In genomic region chr4:24203896-24204295, GRCh38 we compare ENCODE assay signal across 25 cellular contexts.
A peak's percentile ranks its signal among the peaks of the same experiment; 100 is the strongest.
DNase-seq lines count a peak whose midpoint lies in the region; FAIRE-seq and TF ChIP-seq lines count a peak whose summit lies in the region.
"Had no signal": no experiment of that assay in that cellular context is flagged by ENCODE, and none has a peak within 500 bp of the region (broad histone marks: within the 10 kb centered on the region; RNA-seq: fewer than 3 reads in every experiment).

No MANE protein-coding gene starts in this region.

- H3K18ac ChIP-seq in H1 (ENCODE audit: extremely low read depth, low read length) = no peak overlapping the region

- no peak overlapping the region for H4K5ac ChIP-seq in H1 (ENCODE audit: insufficient read length, low read depth, low read length)

- 75% methylated on average over 2 of the region's 2 CpGs; no CpG with 5 or more reads in 1 of the 2 experiments for WGBS in H1 (ENCODE audit: extremely low coverage in 1 of 2, insufficient coverage in 1 of 2, insufficient read length in 1 of 2, insufficient replicate concordance in 2 of 2, low coverage in 1 of 2, low lambda C conversion rate in 2 of 2, missing lambda C conversion rate in 1 of 2), 2 experiments
- WGBS in SK-N-SH (ENCODE audit: low lambda C conversion rate) = 0% methylated on average over 2 of the region's 2 CpGs

- H3K79me2 ChIP-seq in H1 (ENCODE audit: control insufficient read depth in 1 of 2, insufficient read depth in 2 of 2, low read length in 2 of 2) (no peaks in the 10 kb centered on the region), SK-N-SH (ENCODE audit: insufficient read depth) (no peaks in the 10 kb centered on the region)

- H2BK15ac ChIP-seq in H1 (ENCODE audit: low read length) = no peak overlapping the region

- DNase-seq in MV-4-11 (lab: John Stamatoyannopoulos, UW) (peak; percentile 79), NOMO-1 treated with dmso at 0.1 percent for 144 hours (lab: John Stamatoyannopoulos, UW; ENCODE audit: unreplicated experiment) (peak; percentile 21), H1 (ENCODE audit: low read depth in 1 of 2, low spot score in 2 of 2) (no peak), vagina (ENCODE audit: extremely low spot score in 2 of 2) (no peak), SK-N-SH (no peak)
- no peak for DNase-seq in activated CD4-positive, alpha-beta T cell treated with anti-CD3 and anti-CD28 coated beads, Interleukin-2, amount 50 U/mL, for 48 hours
- no peak for DNase-seq in activated CD8-positive, alpha-beta memory T cell treated with anti-CD3 and anti-CD28 coated beads, Interleukin-2, amount 50 U/mL, for 4 hours
- DNase-seq in activated CD4-positive, alpha-beta T cell treated with anti-CD3 and anti-CD28 coated beads, Interleukin-2, amount 50 U/mL, for 4 hours = no peak
- DNase-seq: ACHN; BE2C; C1 segment of cervical spinal cord; CD4-positive, CD25-positive, alpha-beta regulatory T cell; CD8-positive, alpha-beta memory T cell; COR-L47; DMS 273 treated with DMSO at 0.1 percent for 48 hours; DMS53; DND-41; EL; GM23248; H7; HFFc6; IMR-90 had no signal

- no peak overlapping the region for H2AFZ ChIP-seq in H1 (ENCODE audit: low read length)
- no peak overlapping the region for H2AFZ ChIP-seq in SK-N-SH (ENCODE audit: low read depth)
- H2AFZ ChIP-seq: GM23248 had no signal

- H3K27me3 ChIP-seq in H1 (replicated peaks in 1 of 4; ENCODE audit: control insufficient read depth in 3 of 4, extremely low read depth in 1 of 4, insufficient read depth in 3 of 4, low read length in 3 of 4) (no peaks in the 10 kb centered on the region), vagina (no peaks in the 10 kb centered on the region), SK-N-SH (ENCODE audit: insufficient read depth) (no peaks in the 10 kb centered on the region)
- H3K27me3 ChIP-seq: BE2C had no signal

- H2BK12ac ChIP-seq in H1 (ENCODE audit: low read depth, low read length) = no peak overlapping the region

- H3K4ac ChIP-seq in H1 (replicated peaks; ENCODE audit: insufficient read length, low read depth, low read length) = no peak overlapping the region

- no peak for TF ChIP-seq CTCF in H1 (IDR thresholded peaks at IDR 0.05; ENCODE audit: control extremely low read depth in 1 of 3, insufficient read depth in 1 of 3, low read depth in 1 of 3, low read length in 3 of 3)
- no peak for TF ChIP-seq CTCF in vagina (IDR thresholded peaks at IDR 0.05)
- TF ChIP-seq CTCF in SK-N-SH (IDR thresholded peaks at IDR 0.05) = no peak

- H3K4me2 ChIP-seq in H1 (ENCODE audit: insufficient read depth in 1 of 2, low read depth in 2 of 2, low read length in 2 of 2) (no peak overlapping the region), SK-N-SH (no peak overlapping the region)

- no peak overlapping the region for H3K56ac ChIP-seq in H1 (replicated peaks; ENCODE audit: insufficient read length, low read depth, low read length)

- H2BK120ac ChIP-seq in H1 (replicated peaks; ENCODE audit: low read depth, low read length) = no peak overlapping the region

- H3F3A ChIP-seq in SK-N-SH (replicated peaks; ENCODE audit: insufficient read depth) = no peaks in the 10 kb centered on the region

- H4K91ac ChIP-seq in H1 (replicated peaks; ENCODE audit: insufficient read length, low read length) = no peak overlapping the region

- no peak overlapping the region for H4K8ac ChIP-seq in H1 (ENCODE audit: extremely low read depth, insufficient read depth, low read length)

- intact Hi-C loops in vagina (cut with DNase I) = no loop called here

- no peaks in the 10 kb centered on the region for H3K23me2 ChIP-seq in H1 (ENCODE audit: low read depth, low read length)

- H3K9me2 ChIP-seq in SK-N-SH = no peaks in the 10 kb centered on the region

- H3K9me3 ChIP-seq in H1 (ENCODE audit: insufficient read depth in 2 of 2, low read depth in 1 of 2, low read length in 1 of 2) (no peaks in the 10 kb centered on the region), vagina (no peaks in the 10 kb centered on the region), SK-N-SH (no peaks in the 10 kb centered on the region)
- H3K9me3 ChIP-seq: BE2C had no signal

- H3K23ac ChIP-seq in H1 (ENCODE audit: insufficient read length) = no peak overlapping the region

- no peak overlapping the region for H3K14ac ChIP-seq in H1 (ENCODE audit: insufficient read length)

- TF ChIP-seq RAD21 in H1 (IDR thresholded peaks at IDR 0.05 in 1 of 2, conservative IDR thresholded peaks at IDR 0.05 in 1 of 2; ENCODE audit: low read depth in 2 of 2, low read length in 2 of 2) = no peak
- no peak for TF ChIP-seq RAD21 in SK-N-SH (IDR thresholded peaks at IDR 0.05; ENCODE audit: low read length)

- H4K20me1 ChIP-seq in H1 (replicated peaks in 1 of 2; ENCODE audit: control insufficient read depth in 1 of 2, insufficient read depth in 2 of 2, low read length in 2 of 2) = no peaks in the 10 kb centered on the region
- no peaks in the 10 kb centered on the region for H4K20me1 ChIP-seq in SK-N-SH (ENCODE audit: insufficient read depth)

- CTCF ChIA-PET in H1 (lab: Charles Lee; ENCODE audit: partially characterized antibody) = no interaction called here
- CTCF ChIA-PET in SK-N-SH (lab: Yijun Ruan, JAX) = no interaction called here

- no peaks in the 10 kb centered on the region for H3K79me1 ChIP-seq in H1 (ENCODE audit: low read depth, low read length)

- H3K27ac ChIP-seq in H1 (ENCODE audit: low read depth, low read length) (no peak overlapping the region), vagina (peak overlapping the region; percentile 5), SK-N-SH (ENCODE audit: low read depth in 2 of 2, low read length in 1 of 2) (no peak overlapping the region)
- H3K27ac ChIP-seq: GM23248 had no signal

- H2AK5ac ChIP-seq in H1 (ENCODE audit: low read depth, low read length) = no peak overlapping the region

- no peak overlapping the region for H2BK5ac ChIP-seq in H1 (ENCODE audit: low read depth, low read length)

- H3K36me3 ChIP-seq in H1 (ENCODE audit: control insufficient read depth in 2 of 4, insufficient read depth in 4 of 4, low read length in 3 of 4) (no peaks in the 10 kb centered on the region), vagina (no peaks in the 10 kb centered on the region), SK-N-SH (replicated peaks in 1 of 2; ENCODE audit: control insufficient read depth in 1 of 2, insufficient read depth in 2 of 2, low read length in 1 of 2) (no peaks in the 10 kb centered on the region)
- H3K36me3 ChIP-seq: BE2C had no signal

- no peak for TF ChIP-seq EP300 in H1 (IDR thresholded peaks at IDR 0.05; ENCODE audit: borderline replicate concordance in 1 of 2, low read depth in 2 of 2, low read length in 2 of 2)
- TF ChIP-seq EP300 in SK-N-SH (IDR thresholded peaks at IDR 0.05; ENCODE audit: borderline replicate concordance in 1 of 2, low read depth in 1 of 2, low read length in 1 of 2) = no peak

- TF ChIP-seq POLR2A in H1 (IDR thresholded peaks at IDR 0.05; ENCODE audit: control extremely low read depth in 1 of 2, low read depth in 2 of 2, low read length in 2 of 2) (no peak), vagina (IDR thresholded peaks at IDR 0.05) (no peak)

- H2BK20ac ChIP-seq in H1 (ENCODE audit: low read length) = no peak overlapping the region

- H3K4me3 ChIP-seq in H1 (ENCODE audit: extremely low read depth in 1 of 4, insufficient read depth in 2 of 4, low read depth in 3 of 4, low read length in 4 of 4) (no peak overlapping the region), vagina (no peak overlapping the region), SK-N-SH (ENCODE audit: low read depth in 2 of 2, low read length in 1 of 2) (no peak overlapping the region)
- H3K4me3 ChIP-seq: GM12878, GM23248 had no signal

- H3K4me1 ChIP-seq in H1 (replicated peaks in 1 of 4; ENCODE audit: control insufficient read depth in 3 of 4, insufficient read depth in 4 of 4, low read length in 3 of 4) (peaks cover 0 to 5% (median under 1%) of the 10 kb centered on the region in 4 experiments; a peak in 1 of 7 replicates), vagina (no peaks in the 10 kb centered on the region), SK-N-SH (ENCODE audit: control insufficient read depth in 1 of 2, insufficient read depth in 2 of 2, low read depth in 1 of 2, low read length in 1 of 2) (no peaks in the 10 kb centered on the region)
- H3K4me1 ChIP-seq: BE2C had no signal

- FAIRE-seq in H1 (lab: Jason Lieb, UNC) = no peak
- FAIRE-seq: A204.1, GM12878, HTR-8/SVneo had no signal

- POLR2A ChIA-PET in H1 (lab: Charles Lee; ENCODE audit: partially characterized antibody) (no interaction called here), SK-N-SH (lab: Yijun Ruan, JAX) (no interaction called here)

- H3K9ac ChIP-seq in H1 (replicated peaks in 1 of 4; ENCODE audit: extremely low read depth in 1 of 4, low read depth in 3 of 4, low read length in 3 of 4) (no peak overlapping the region), SK-N-SH (no peak overlapping the region)
- H3K9ac ChIP-seq: GM23248 had no signal

TF ChIP-seq in H1, 55 proteins besides CTCF, POLR2A, EP300 and RAD21:
- no peak for TF ChIP-seq SAP30 (IDR thresholded peaks at IDR 0.05; ENCODE audit: insufficient read depth, insufficient replicate concordance, low read length)
- no peak for TF ChIP-seq SIRT6 (IDR thresholded peaks at IDR 0.05; ENCODE audit: low read length)
- TF ChIP-seq YY1 (IDR thresholded peaks at IDR 0.05; ENCODE audit: low read depth, low read length) = no peak
- no peak for TF ChIP-seq TAF1 (IDR thresholded peaks at IDR 0.05; ENCODE audit: low read depth, low read length)
- peak; percentile 46; the same call in 1 of the 2 replicates for TF ChIP-seq CEBPB (IDR thresholded peaks at IDR 0.05; ENCODE audit: low read depth, low read length)
- no peak for TF ChIP-seq FOSL1 (IDR thresholded peaks at IDR 0.05; ENCODE audit: insufficient read depth, low read depth, low read length)
- no peak for TF ChIP-seq SP1 (IDR thresholded peaks at IDR 0.05; ENCODE audit: low read depth, low read length)

TF ChIP-seq in SK-N-SH, 30 proteins besides CTCF, POLR2A, EP300 and RAD21 (continues in another document):
- TF ChIP-seq MXI1 (IDR thresholded peaks at IDR 0.05; ENCODE audit: low read depth, low read length) (no peak), EZH2phosphoT487 (IDR thresholded peaks at IDR 0.05; ENCODE audit: borderline replicate concordance, low read depth) (no peak), ZBTB33 (IDR thresholded peaks at IDR 0.05; ENCODE audit: borderline replicate concordance, low read depth) (no peak)

Comparison
In these comparisons a context has a peak if more than half of its experiments do, and no peak if none do; other contexts are left out.
1. DNase-seq: peak in MV-4-11 (single experiment) and NOMO-1 treated with dmso at 0.1 percent for 144 hours (single experiment); none in H1 (0 of 2), vagina (0 of 2), activated CD4-positive, alpha-beta T cell treated with anti-CD3 and anti-CD28 coated beads, Interleukin-2, amount 50 U/mL, for 48 hours (0 of 2), activated CD8-positive, alpha-beta memory T cell treated with anti-CD3 and anti-CD28 coated beads, Interleukin-2, amount 50 U/mL, for 4 hours (single experiment), SK-N-SH (single experiment) and activated CD4-positive, alpha-beta T cell treated with anti-CD3 and anti-CD28 coated beads, Interleukin-2, amount 50 U/mL, for 4 hours (0 of 2).